In genomic region chr4:126871810-126872209, GRCh38 we compare ENCODE assay signal across 29 cellular contexts.
"Had no signal": no experiment of that assay in that cellular context is flagged by ENCODE, and none has a peak within 500 bp of the region (broad histone marks: within the 10 kb centered on the region; RNA-seq: fewer than 3 reads in every experiment).

No MANE protein-coding gene starts in this region.

- H3K27me3 ChIP-seq: MG63, Peyer's patch, SJSA1 had no signal

- H3K27ac ChIP-seq: Peyer's patch, SJSA1 had no signal

- H3K4me3 Mint-ChIP-seq: T-cell had no signal

- H3K4me2 ChIP-seq: SK-N-SH had no signal

- H3K9me3 ChIP-seq: MG63, SJSA1, SK-N-SH had no signal

- H3K4me1 Mint-ChIP-seq: T-cell had no signal

- H3K4me1 ChIP-seq: Peyer's patch, SJSA1 had no signal

- H3K27me3 Mint-ChIP-seq: T-cell had no signal

- H3K36me3 ChIP-seq: MG63, Peyer's patch, SJSA1 had no signal

- DNase-seq: Kasumi-1, MG63, NCI-H1092, NCI-H1105, NCI-H1436, NCI-H146, NCI-H1694, NCI-H187, NCI-H1930, NCI-H2029 treated with DMSO at 0.1 percent for 48 hours, NCI-H2081 treated with DMSO at 0.1 percent for 48 hours, NCI-H2107, NCI-H2171, NCI-H226, NCI-H446 treated with DMSO at 0.1 percent for 48 hours, NCI-H510A, NCI-H524, NCI-H526, NCI-H69, NCI-H748 treated with DMSO at 0.1 percent for 48 hours, NCI-H82, PC-3, Peyer's patch, Right ventricle myocardium superior, RPMI8226, SHP77 treated with DMSO at 0.1 percent for 48 hours, SK-N-SH, T-cell had no signal

- H3K36me3 Mint-ChIP-seq: T-cell had no signal

- ATAC-seq: PC-3, T-cell had no signal

- H3K27ac Mint-ChIP-seq: T-cell had no signal

- H3K4me3 ChIP-seq: MG63, Peyer's patch, SJSA1 had no signal

- H3K9me2 ChIP-seq: SK-N-SH had no signal

- H3K9ac ChIP-seq: SK-N-SH had no signal
